Comparison of ENCODE assay signal across 9 cellular contexts in genomic region chr2:110465312-110465711, GRCh38. TPM values are rescaled to one million over a fixed set of nuclear protein-coding genes. Genes with fewer than 3 reads are reported as not detected.
DNase-seq lines count a peak whose midpoint lies in the region; ATAC-seq, FAIRE-seq and TF ChIP-seq lines count a peak whose summit lies in the region.
"Not testable (repeated sequence)": the region's sequence is repeated elsewhere in the genome, so short reads cannot be mapped to it uniquely, and the experiment has no call there.
"Had no signal": no experiment of that assay in that cellular context is flagged by ENCODE, and none has a peak within 500 bp of the region (broad histone marks: within the 10 kb centered on the region; RNA-seq: fewer than 3 reads in every experiment).

No MANE protein-coding gene starts in this region.

- peak; percentile 55 for FAIRE-seq in endothelial cell of umbilical vein (lab: Jason Lieb, UNC)
- FAIRE-seq in pancreas (lab: Jason Lieb, UNC), result not testable (repeated sequence)

- BruUV-seq in endothelial cell of umbilical vein (replicated peaks; lab: Mats Ljungman, UMichigan), result not testable (repeated sequence)

- H4K20me1 ChIP-seq in endothelial cell of umbilical vein (replicated peaks; ENCODE audit: control insufficient read depth, extremely low read depth, insufficient read depth, low read length), result not testable (repeated sequence)

- not testable (repeated sequence) for H3K9ac ChIP-seq in endothelial cell of umbilical vein (replicated peaks; ENCODE audit: extremely low read depth, insufficient read depth, low read length)

- H3K27me3 ChIP-seq in endothelial cell of umbilical vein (ENCODE audit: control insufficient read depth in 2 of 2, insufficient read depth in 2 of 2, low read length in 2 of 2); pancreas: not testable (repeated sequence)

- CTCF ChIA-PET in endothelial cell of umbilical vein (lab: Charles Lee), result not testable (repeated sequence)

- dilution Hi-C loops in endothelial cell of umbilical vein (cut with MboI; ENCODE audit: extremely low pct_ligation_motif_present, low sequenced_read_pairs), result not testable (repeated sequence)

- ATAC-seq in GM18502 (IDR thresholded peaks at IDR 0.05; ENCODE audit: poor library complexity, unreplicated experiment) (peak; percentile 93), GM19043 (IDR thresholded peaks at IDR 0.05; ENCODE audit: low read depth, unreplicated experiment) (peak; percentile 90), GM21529 (IDR thresholded peaks at IDR 0.05; ENCODE audit: unreplicated experiment) (peak; percentile 96), HG02678 (IDR thresholded peaks at IDR 0.05; ENCODE audit: unreplicated experiment) (peak; percentile 84), HG03097 (IDR thresholded peaks at IDR 0.05; ENCODE audit: low FRiP score, unreplicated experiment) (peak; percentile 68), HG03558 (IDR thresholded peaks at IDR 0.05; ENCODE audit: extremely low read depth, unreplicated experiment) (peak; percentile 87), pancreas (peak in 3 of 4 donors; percentile 77 to 91 (median 78))

- H3K4me1 ChIP-seq in endothelial cell of umbilical vein (ENCODE audit: control insufficient read depth, extremely low read depth, insufficient read depth, low read length); pancreas: not testable (repeated sequence)

- intact Hi-C loops in endothelial cell of umbilical vein (cut with micrococcal nuclease); pancreas (cut with DNase I): not testable (repeated sequence)

- not testable (repeated sequence) for H3K36me3 ChIP-seq in endothelial cell of umbilical vein (ENCODE audit: control insufficient read depth in 2 of 2, extremely low read depth in 1 of 2, insufficient read depth in 2 of 2, low read length in 2 of 2); pancreas

- not testable (repeated sequence) for H3K4me2 ChIP-seq in endothelial cell of umbilical vein (ENCODE audit: insufficient read depth, low read length)

- not testable (repeated sequence) for DNase-seq in endothelial cell of umbilical vein (ENCODE audit: low read depth, low spot score); pancreas

- not testable (repeated sequence) for TF ChIP-seq CTCF in endothelial cell of umbilical vein (IDR thresholded peaks at IDR 0.05; ENCODE audit: extremely low read depth in 1 of 2, insufficient read depth in 1 of 2, low read depth in 1 of 2, low read length in 2 of 2); pancreas (IDR thresholded peaks at IDR 0.05)

- H3K4me3 ChIP-seq in endothelial cell of umbilical vein (replicated peaks in 1 of 3; ENCODE audit: insufficient read depth in 1 of 3, low read depth in 1 of 3, low read length in 3 of 3); pancreas: not testable (repeated sequence)

- POLR2A ChIA-PET in endothelial cell of umbilical vein (lab: Charles Lee), result not testable (repeated sequence)

- not testable (repeated sequence) for H3K9me3 ChIP-seq in endothelial cell of umbilical vein (replicated peaks; ENCODE audit: control insufficient read depth, insufficient read depth, low read length); pancreas

- not testable (repeated sequence) for H2AFZ ChIP-seq in endothelial cell of umbilical vein (ENCODE audit: low read depth, low read length)

- H3K79me2 ChIP-seq in endothelial cell of umbilical vein (ENCODE audit: control insufficient read depth, insufficient read depth, low read length), result not testable (repeated sequence)

- no CpG with 5 or more reads among the region's 8 CpGs for WGBS in pancreas, 2 donors

- H3K27ac ChIP-seq in endothelial cell of umbilical vein (ENCODE audit: insufficient read depth, low read depth, low read length); pancreas: not testable (repeated sequence)

- not testable (repeated sequence) for TF ChIP-seq POLR2A in endothelial cell of umbilical vein (IDR thresholded peaks at IDR 0.05; ENCODE audit: low read depth, low read length)

- H3K9me1 ChIP-seq in endothelial cell of umbilical vein (replicated peaks; ENCODE audit: control insufficient read depth, extremely low read depth, insufficient read depth, low read length), result not testable (repeated sequence)

RNA-seq across cellular contexts. Expression of gene LIMS4, which starts 7.3 kb away (rescaled TPM):
- total RNA-seq in endothelial cell of umbilical vein, result 14.4 and 35.7 TPM in 2 replicates
- 18.3 and 28.8 TPM in 2 replicates for polyA plus RNA-seq in endothelial cell of umbilical vein
- polyA plus RNA-seq in endothelial cell of umbilical vein (2011; cell fraction: cytosol; rRNA removed), result 22.8 and 25.1 TPM in 2 replicates
- 53.6 and 59.9 TPM in 2 replicates for polyA plus RNA-seq in endothelial cell of umbilical vein (2011; cell fraction: nucleus; rRNA removed)
- polyA plus RNA-seq in endothelial cell of umbilical vein (2012), result 29.1 and 32.8 TPM in 2 replicates
- polyA minus RNA-seq in endothelial cell of umbilical vein, result 52.4 and 72.4 TPM in 2 replicates
- polyA minus RNA-seq in endothelial cell of umbilical vein (2011; cell fraction: cytosol; rRNA and poly(A)+ RNA removed), result not detected
- polyA minus RNA-seq in endothelial cell of umbilical vein (2011; cell fraction: nucleus; rRNA and poly(A)+ RNA removed), result 43.8 and 70.6 TPM in 2 replicates
- total RNA-seq in pancreas, result 1 to 10 TPM in 5 of 6 donors, under 1 TPM in 1; 0.63 to 4.6 (median 3.2) TPM
- polyA plus RNA-seq in pancreas, result 1 to 10 TPM; 2.7 to 2.9 TPM
- total RNA-seq: urinary bladder had no signal
